In genomic region chr11:19474211-19474610, GRCh38 we compare ENCODE assay signal across 19 cellular contexts.
"Had no signal": no experiment of that assay in that cellular context is flagged by ENCODE, and none has a peak within 500 bp of the region (broad histone marks: within the 10 kb centered on the region; RNA-seq: fewer than 3 reads in every experiment).

No MANE protein-coding gene starts in this region.

- DNase-seq: activated CD4-positive, alpha-beta memory T cell treated with anti-CD3 and anti-CD28 coated beads, Interleukin-2, amount 10 ng/mL, durations not matched to agents 7 days and 5 days; activated CD4-positive, alpha-beta T cell treated with anti-CD3 and anti-CD28 coated beads, Interleukin-2, amount 10 ng/mL, durations not matched to agents 24 days and 14 days; activated CD4-positive, CD25-positive, alpha-beta regulatory T cell treated with anti-CD3 and anti-CD28 coated beads, Interleukin-2, amount 50 U/mL, for 72 hours; activated CD8-positive, alpha-beta memory T cell treated with anti-CD3 and anti-CD28 coated beads, Interleukin-2, amount 50 U/mL, for 48 hours; activated gamma-delta T cell; activated naive CD4-positive, alpha-beta T cell treated with anti-CD3 and anti-CD28 coated beads, Interleukin-2, amount 10 ng/mL, durations not matched to agents 7 days and 5 days; activated naive CD8-positive, alpha-beta T cell treated with anti-CD3 and anti-CD28 coated beads, Interleukin-2, amount 10 ng/mL, durations not matched to agents 7 days and 5 days; activated T-cell treated with anti-CD3 and anti-CD28 coated beads, Interleukin-2, amount 50 U/mL, for 24 hours; effector memory CD8-positive, alpha-beta T cell; immature natural killer cell; left lung; right lobe of liver; stimulated activated CD4-positive, alpha-beta T cell treated with anti-CD3 and anti-CD28 coated beads, Interleukin-2, amount 100 ng/mL, for 48 hours; stimulated activated naive CD4-positive, alpha-beta T cell treated with Interleukin-2 at 50 U/mL for 16 hours; T-helper 17 cell; T1000; tibial artery; upper lobe of right lung had no signal

- H3K27ac ChIP-seq: gastroesophageal sphincter, left lung, right lobe of liver, tibial artery, upper lobe of right lung had no signal

- ATAC-seq: effector memory CD8-positive, alpha-beta T cell; gastroesophageal sphincter; left lung; T-helper 17 cell; upper lobe of right lung had no signal
